Comparison of ENCODE assay signal across 9 cellular contexts in genomic region chr16:69133555-69133954, GRCh38. TPM values are rescaled to one million over a fixed set of nuclear protein-coding genes. Genes with fewer than 3 reads are reported as not detected.
A peak's percentile ranks its signal among the peaks of the same experiment; 100 is the strongest.
DNase-seq lines count a peak whose midpoint lies in the region; ATAC-seq and TF ChIP-seq lines count a peak whose summit lies in the region.
"Had no signal": no experiment of that assay in that cellular context is flagged by ENCODE, and none has a peak within 500 bp of the region (broad histone marks: within the 10 kb centered on the region; RNA-seq: fewer than 3 reads in every experiment).

No MANE protein-coding gene starts in this region.

- no peaks in the 10 kb centered on the region for H3K9me3 ChIP-seq in cardiac muscle cell (ENCODE audit: low read depth)
- H3K9me3 ChIP-seq in liver (ENCODE audit: control insufficient read depth in 4 of 4, low read length in 3 of 4) = no peaks in the 10 kb centered on the region
- H3K9me3 ChIP-seq in tibial artery = no peaks in the 10 kb centered on the region

- peak overlapping the region; percentile 93 for H3K27ac Mint-ChIP-seq in activated naive CD8-positive, alpha-beta T cell treated with anti-CD3 and anti-CD28 coated beads, Interleukin-2, amount 50 U/mL, for 24 hours

- H3K36me3 ChIP-seq in cardiac muscle cell (peaks cover 11% of the 10 kb centered on the region), liver (ENCODE audit: control insufficient read depth in 4 of 4, insufficient read depth in 3 of 4, low read depth in 1 of 4, low read length in 3 of 4) (peaks cover 3 to 18% (median 13%) of the 10 kb centered on the region in 4 donors), tibial artery (peaks cover under 1 to 25% (median 12%) of the 10 kb centered on the region in 3 donors)

- no peak for TF ChIP-seq RAD21 in liver (IDR thresholded peaks at IDR 0.05)

- peak overlapping the region in 1 of 2 donors; percentile 79 for H3K9ac ChIP-seq in liver (ENCODE audit: low read depth in 1 of 2, low read length in 2 of 2)

- WGBS in liver = 56% methylated on average over 1 of the region's 1 CpG

- peak overlapping the region; percentile 99 for H3K27ac ChIP-seq in cardiac muscle cell
- no peak overlapping the region for H3K27ac ChIP-seq in liver (ENCODE audit: low read depth in 1 of 2, low read length in 2 of 2)
- peak overlapping the region in 1 of 2 donors; percentile 77 for H3K27ac ChIP-seq in tibial artery

- no peak for ATAC-seq in left cardiac atrium
- peak; percentile 14 for ATAC-seq in activated naive CD8-positive, alpha-beta T cell treated with anti-CD3 and anti-CD28 coated beads, Interleukin-2, amount 50 U/mL, for 24 hours

- intact Hi-C loops in left cardiac atrium (cut with DNase I) = no loop called here
- intact Hi-C loops in tibial artery (cut with DNase I; ENCODE audit: low total_unique reads) = no loop called here

- TF ChIP-seq CTCF in cardiac muscle cell (IDR thresholded peaks at IDR 0.05; ENCODE audit: low read depth, low read length) = no peak
- TF ChIP-seq CTCF in liver (IDR thresholded peaks at IDR 0.05; ENCODE audit: low read depth, low read length, missing input control) = no peak
- no peak for TF ChIP-seq CTCF in tibial artery (IDR thresholded peaks at IDR 0.05)

- H3K27me3 Mint-ChIP-seq in activated naive CD8-positive, alpha-beta T cell treated with anti-CD3 and anti-CD28 coated beads, Interleukin-2, amount 50 U/mL, for 24 hours = no peaks in the 10 kb centered on the region

- H3K9me3 Mint-ChIP-seq in activated naive CD8-positive, alpha-beta T cell treated with anti-CD3 and anti-CD28 coated beads, Interleukin-2, amount 50 U/mL, for 24 hours = no peaks in the 10 kb centered on the region

- DNase-seq in cardiac muscle cell (ENCODE audit: low read depth in 1 of 2, low spot score in 1 of 2) (no peak), left cardiac atrium (no peak), tibial artery (no peak), NCI-H82 treated with DMSO at 0.1 percent for 48 hours (lab: John Stamatoyannopoulos, UW; ENCODE audit: unreplicated experiment) (no peak), activated gamma-delta T cell (lab: John Stamatoyannopoulos, UW) (no peak)
- no peak for DNase-seq in activated naive CD8-positive, alpha-beta T cell treated with anti-CD3 and anti-CD28 coated beads, Interleukin-2, amount 50 U/mL, for 24 hours
- DNase-seq in activated CD4-positive, CD25-positive, alpha-beta regulatory T cell (lab: John Stamatoyannopoulos, UW) = no peak
- DNase-seq: DMS53 had no signal

- H3K4me3 ChIP-seq in cardiac muscle cell (peak overlapping the region; percentile 95), liver (ENCODE audit: low read depth in 1 of 3, low read length in 3 of 3) (peak overlapping the region; percentile 79 to 93 (median 85)), tibial artery (peak overlapping the region; percentile 81 to 95)

- H3K36me3 Mint-ChIP-seq in activated naive CD8-positive, alpha-beta T cell treated with anti-CD3 and anti-CD28 coated beads, Interleukin-2, amount 50 U/mL, for 24 hours (ENCODE audit: low read depth) = peaks cover 50% of the 10 kb centered on the region

- H3K27me3 ChIP-seq in cardiac muscle cell (no peaks in the 10 kb centered on the region), liver (ENCODE audit: control insufficient read depth in 4 of 4, insufficient read depth in 4 of 4, low read length in 3 of 4) (no peaks in the 10 kb centered on the region), tibial artery (no peaks in the 10 kb centered on the region)

- peaks cover 12% of the 10 kb centered on the region for H3K4me1 ChIP-seq in cardiac muscle cell (ENCODE audit: low read depth)
- H3K4me1 ChIP-seq in liver (ENCODE audit: control insufficient read depth in 4 of 4, insufficient read depth in 4 of 4, low read length in 3 of 4) = peaks cover 0 to 25% (median 16%) of the 10 kb centered on the region in 4 donors
- peaks cover 0 to 39% (median 23%) of the 10 kb centered on the region in 4 donors for H3K4me1 ChIP-seq in tibial artery

- peaks cover 52% of the 10 kb centered on the region for H3K4me1 Mint-ChIP-seq in activated naive CD8-positive, alpha-beta T cell treated with anti-CD3 and anti-CD28 coated beads, Interleukin-2, amount 50 U/mL, for 24 hours

- peak overlapping the region; percentile 96 for H3K4me3 Mint-ChIP-seq in activated naive CD8-positive, alpha-beta T cell treated with anti-CD3 and anti-CD28 coated beads, Interleukin-2, amount 50 U/mL, for 24 hours

TF ChIP-seq in liver, 16 proteins besides CTCF, POLR2A, EP300 and RAD21:
- TF ChIP-seq FOXA1 (IDR thresholded peaks at IDR 0.05) = no peak
- no peak for TF ChIP-seq JUND (IDR thresholded peaks at IDR 0.05)
- TF ChIP-seq SP1 (IDR thresholded peaks at IDR 0.05) = no peak
- TF ChIP-seq HNF4A (conservative IDR thresholded peaks at IDR 0.05) = no peak
- TF ChIP-seq YY1 (IDR thresholded peaks at IDR 0.05) = no peak
- TF ChIP-seq EGR1 (IDR thresholded peaks at IDR 0.05; ENCODE audit: low read depth in 2 of 2) = no peak
- TF ChIP-seq NR2F2 (IDR thresholded peaks at IDR 0.05) = no peak
- TF ChIP-seq GABPA (IDR thresholded peaks at IDR 0.05 in 1 of 2, conservative IDR thresholded peaks at IDR 0.05 in 1 of 2) = no peak
- no peak for TF ChIP-seq RXRA (IDR thresholded peaks at IDR 0.05)
- TF ChIP-seq HNF4G (IDR thresholded peaks at IDR 0.05) = no peak

RNA-seq across cellular contexts. Expression of gene UTP4, which starts 1.1 kb away (rescaled TPM):
- total RNA-seq in cardiac muscle cell (10.0 and 14.5 TPM in 2 replicates), left cardiac atrium (10 to 100 TPM; 26.6 to 32.9 TPM), liver (10 to 100 TPM; 11.3 to 13.8 TPM)
- polyA plus RNA-seq in cardiac muscle cell (47.6 and 51.6 TPM in 2 replicates), liver (10 to 100 TPM; 11.9 to 12.9 TPM)

RNA-seq across cellular contexts. Expression of gene CHTF8, which starts 1.2 kb away (rescaled TPM):
- 74.8 and 94.6 TPM in 2 replicates for total RNA-seq in cardiac muscle cell
- polyA plus RNA-seq in cardiac muscle cell = 112 and 132 TPM in 2 replicates
- 10 to 100 TPM; 52.9 to 56.7 TPM for total RNA-seq in left cardiac atrium
- total RNA-seq in liver = 10 to 100 TPM; 52.0 to 56.9 TPM
- 10 to 100 TPM; 15.2 to 51.1 TPM for polyA plus RNA-seq in liver

RNA-seq across cellular contexts. Expression of gene HAS3, which starts 28.1 kb away (rescaled TPM):
- total RNA-seq in cardiac muscle cell (0.03 and 0.46 TPM in 2 replicates), left cardiac atrium (under 1 TPM; 0.44 TPM), liver (under 1 TPM; 0.09 to 0.75 TPM)
- polyA plus RNA-seq in cardiac muscle cell (0.62 TPM in 1 of 2 replicates, not detected in the other), liver (under 1 TPM; 0.19 to 0.32 TPM)

RNA-seq across cellular contexts. Expression of gene SNTB2, which starts 53.4 kb away (rescaled TPM):
- 17.1 and 35.7 TPM in 2 replicates for total RNA-seq in cardiac muscle cell
- polyA plus RNA-seq in cardiac muscle cell = 12.7 and 18.6 TPM in 2 replicates
- 10 to 100 TPM; 22.7 to 27.8 TPM for total RNA-seq in left cardiac atrium
- total RNA-seq in liver = 1 to 10 TPM; 5.6 to 7.8 TPM
- 1 to 10 TPM; 2.1 to 2.6 TPM for polyA plus RNA-seq in liver
